Comparison of ENCODE assay signal across 28 cellular contexts in genomic region chr4:66681962-66682361, GRCh38.
DNase-seq lines count a peak whose midpoint lies in the region; ATAC-seq and TF ChIP-seq lines count a peak whose summit lies in the region.
"Had no signal": no experiment of that assay in that cellular context is flagged by ENCODE, and none has a peak within 500 bp of the region (broad histone marks: within the 10 kb centered on the region; RNA-seq: fewer than 3 reads in every experiment).

No MANE protein-coding gene starts in this region.

- no peak overlapping the region for H3K4me2 ChIP-seq in IMR-90 (ENCODE audit: low read depth, low read length)
- H3K4me2 ChIP-seq: KMS-11, PC-9 had no signal

- no peak overlapping the region for H2BK5ac ChIP-seq in IMR-90 (ENCODE audit: low read depth, low read length, poor library complexity, severe bottlenecking)

- no peak overlapping the region for H2AK5ac ChIP-seq in IMR-90 (ENCODE audit: low read depth, low read length)

- ATAC-seq in IMR-90 (ENCODE audit: low read depth) (no peak), GM21381 (IDR thresholded peaks at IDR 0.05; ENCODE audit: unreplicated experiment) (no peak)
- ATAC-seq: pancreas; sciatic nerve; stimulated activated memory B cell treated with anti-CD40 and anti-IgM and Interleukin-4, amounts not matched to agents 10 μg/mL and 1 μg/mL and 100 μg/mL, for 72 hours had no signal

- CTCF ChIA-PET in IMR-90 (lab: Yijun Ruan, JAX) = no interaction called here

- no peak overlapping the region for H4K5ac ChIP-seq in IMR-90 (ENCODE audit: low read depth, low read length)

- H3K27ac ChIP-seq in IMR-90 (ENCODE audit: insufficient read depth, low read length) = no peak overlapping the region
- H3K27ac ChIP-seq: KMS-11, pancreas, PC-9, SJSA1, thoracic aorta, VCaP had no signal

- no peak overlapping the region for H2BK120ac ChIP-seq in IMR-90 (ENCODE audit: low read depth, low read length)

- H3K56ac ChIP-seq in IMR-90 (ENCODE audit: extremely low read depth, insufficient read depth, low read length) = no peak overlapping the region

- TF ChIP-seq POLR2A in IMR-90 (IDR thresholded peaks at IDR 0.05; ENCODE audit: low read depth, low read length) = no peak

- H3K4me3 ChIP-seq in IMR-90 (ENCODE audit: insufficient read depth, low read depth, low read length) = no peak overlapping the region
- H3K4me3 ChIP-seq: pancreas, PC-9, SJSA1, thoracic aorta had no signal

- intact Hi-C loops in IMR-90 (cut with micrococcal nuclease) = no loop called here

- H3K9me1 ChIP-seq in IMR-90 (ENCODE audit: insufficient read depth, low read length) = no peaks in the 10 kb centered on the region

- no peak overlapping the region for H2AK9ac ChIP-seq in IMR-90 (replicated peaks; ENCODE audit: low read depth, low read length, poor library complexity)

- H3K9me3 Mint-ChIP-seq in neural crest cell = peaks cover 20% of the 10 kb centered on the region

- no peak for TF ChIP-seq CTCF in IMR-90 (conservative IDR thresholded peaks at IDR 0.05; ENCODE audit: low read depth, low read length)
- TF ChIP-seq CTCF in neural crest cell (conservative IDR thresholded peaks at IDR 0.05) = no peak

- no peak overlapping the region for H3K18ac ChIP-seq in IMR-90 (ENCODE audit: low read depth, low read length)

- no TSS peak for BruUV-seq in IMR-90 (replicated peaks; lab: Mats Ljungman, UMichigan)

- no peak overlapping the region for H3K9ac ChIP-seq in IMR-90 (ENCODE audit: low read depth, low read length)
- H3K9ac ChIP-seq: KMS-11 had no signal

- no peak overlapping the region for H2BK20ac ChIP-seq in IMR-90 (ENCODE audit: low read depth, low read length)

- H3K14ac ChIP-seq in IMR-90 (replicated peaks; ENCODE audit: low read depth, low read length) = no peak overlapping the region

- in situ Hi-C loops in IMR-90 (cut with MboI; ENCODE audit: low sequenced_read_pairs) = no loop called here

- no peak overlapping the region for H3K4me3 Mint-ChIP-seq in neural crest cell
- H3K4me3 Mint-ChIP-seq: CD4-positive, CD25-positive, alpha-beta regulatory T cell; stimulated activated memory B cell treated with anti-CD40 and anti-IgM and Interleukin-4, amounts not matched to agents 10 μg/mL and 1 μg/mL and 100 μg/mL, for 72 hours had no signal

- H3K36me3 ChIP-seq in IMR-90 (ENCODE audit: control insufficient read depth, insufficient read depth, low read length) = no peaks in the 10 kb centered on the region
- H3K36me3 ChIP-seq: pancreas, SJSA1, thoracic aorta had no signal

- H3K23ac ChIP-seq in IMR-90 (ENCODE audit: low read depth, low read length) = no peak overlapping the region

- H3K27ac Mint-ChIP-seq in neural crest cell (ENCODE audit: unreplicated experiment) = peak overlapping the region; percentile 16
- H3K27ac Mint-ChIP-seq: CD4-positive, CD25-positive, alpha-beta regulatory T cell; stimulated activated memory B cell treated with anti-CD40 and anti-IgM and Interleukin-4, amounts not matched to agents 10 μg/mL and 1 μg/mL and 100 μg/mL, for 72 hours had no signal

- H3K4me1 Mint-ChIP-seq in neural crest cell = no peaks in the 10 kb centered on the region
- H3K4me1 Mint-ChIP-seq: CD4-positive, CD25-positive, alpha-beta regulatory T cell; stimulated activated memory B cell treated with anti-CD40 and anti-IgM and Interleukin-4, amounts not matched to agents 10 μg/mL and 1 μg/mL and 100 μg/mL, for 72 hours had no signal

- H3K9me3 ChIP-seq in IMR-90 (ENCODE audit: control insufficient read depth, insufficient read depth, low read length) = 0 out of 2 replicates have a peak, but pooled peaks cover 2% of the 10 kb centered on the region
- H3K9me3 ChIP-seq: pancreas, thoracic aorta had no signal

- H3K36me3 Mint-ChIP-seq in neural crest cell (ENCODE audit: low read depth) = peaks cover 6% of the 10 kb centered on the region
- H3K36me3 Mint-ChIP-seq: CD4-positive, CD25-positive, alpha-beta regulatory T cell; stimulated activated memory B cell treated with anti-CD40 and anti-IgM and Interleukin-4, amounts not matched to agents 10 μg/mL and 1 μg/mL and 100 μg/mL, for 72 hours had no signal

- H3K27me3 ChIP-seq in IMR-90 (ENCODE audit: control insufficient read depth, insufficient read depth, low read length) = no peaks in the 10 kb centered on the region
- H3K27me3 ChIP-seq: pancreas, SJSA1 had no signal

- no peak overlapping the region for H2AFZ ChIP-seq in IMR-90 (replicated peaks; ENCODE audit: low read length, poor library complexity)
- H2AFZ ChIP-seq: PC-9 had no signal

- H3K4me1 ChIP-seq in IMR-90 (ENCODE audit: control insufficient read depth, insufficient read depth, low read length) = no peaks in the 10 kb centered on the region
- H3K4me1 ChIP-seq: pancreas, SJSA1 had no signal

- H3K27me3 Mint-ChIP-seq in neural crest cell (ENCODE audit: low read depth) = no peaks in the 10 kb centered on the region
- H3K27me3 Mint-ChIP-seq: CD4-positive, CD25-positive, alpha-beta regulatory T cell; stimulated activated memory B cell treated with anti-CD40 and anti-IgM and Interleukin-4, amounts not matched to agents 10 μg/mL and 1 μg/mL and 100 μg/mL, for 72 hours had no signal

- dilution Hi-C loops in IMR-90 (cut with HindIII; ENCODE audit: low sequenced_read_pairs, unreplicated experiment) = no loop called here

- H2BK15ac ChIP-seq in IMR-90 (ENCODE audit: low read depth, low read length) = no peak overlapping the region

- H4K8ac ChIP-seq in IMR-90 (ENCODE audit: low read depth in 2 of 2, low read length in 2 of 2) = no peak overlapping the region

- H3K4ac ChIP-seq in IMR-90 (ENCODE audit: low read depth, low read length) = no peak overlapping the region

- no peaks in the 10 kb centered on the region for H4K20me1 ChIP-seq in IMR-90 (ENCODE audit: insufficient read depth, low read length)

- DNase-seq in DMS53 (lab: John Stamatoyannopoulos, UW) = peak; percentile 63
- DNase-seq in IMR-90 = peak; percentile 3
- peak; percentile 44 for DNase-seq in astrocyte of the hippocampus (ENCODE audit: low read depth, low spot score)
- DNase-seq in neural crest cell (ENCODE audit: low read depth, low spot score) = no peak
- no peak for DNase-seq in NCI-H1930 (lab: John Stamatoyannopoulos, UW)
- DNase-seq in activated CD8-positive, alpha-beta memory T cell treated with anti-CD3 and anti-CD28 coated beads, Interleukin-2, amount 50 U/mL, for 48 hours = no peak
- DNase-seq in D341Med (ENCODE audit: low spot score) = no peak
- DNase-seq: activated CD4-positive, alpha-beta T cell treated with anti-CD3 and anti-CD28 coated beads, Interleukin-2, amount 50 U/mL, for 4 hours; activated gamma-delta T cell; amniotic stem cell; CD4-positive, CD25-positive, alpha-beta regulatory T cell; cerebellar nuclear complex; DMS 273 treated with DMSO at 0.1 percent for 48 hours; erythroblast; kidney glomerular epithelial cell; mammary epithelial cell; NCI-H2107; NCI-H748 treated with DMSO at 0.1 percent for 48 hours; pancreas; PC-9; T-helper 2 cell had no signal

- no peak for TF ChIP-seq RAD21 in IMR-90 (IDR thresholded peaks at IDR 0.05; ENCODE audit: low read length)

- H3K79me1 ChIP-seq in IMR-90 (ENCODE audit: low read depth in 1 of 2, low read length in 2 of 2) = no peaks in the 10 kb centered on the region

- POLR2A ChIA-PET in IMR-90 (lab: Charles Lee; ENCODE audit: unreplicated experiment) = no interaction called here

- H4K91ac ChIP-seq in IMR-90 (ENCODE audit: insufficient read depth, low read depth, low read length) = no peak overlapping the region

TF ChIP-seq in IMR-90, 13 proteins besides CTCF, POLR2A, EP300 and RAD21:
- TF ChIP-seq MAFK (IDR thresholded peaks at IDR 0.05; ENCODE audit: low read depth, low read length) (no peak), MAZ (IDR thresholded peaks at IDR 0.05; ENCODE audit: borderline replicate concordance, low read depth, low read length) (no peak), CEBPB (IDR thresholded peaks at IDR 0.05; ENCODE audit: low read depth, low read length) (no peak), RCOR1 (IDR thresholded peaks at IDR 0.05; ENCODE audit: insufficient replicate concordance, low read length) (no peak), BHLHE40 (IDR thresholded peaks at IDR 0.05; ENCODE audit: low read depth, low read length) (no peak), FOS (IDR thresholded peaks at IDR 0.05; ENCODE audit: low read depth, low read length) (no peak), RFX5 (IDR thresholded peaks at IDR 0.05; ENCODE audit: low read depth, low read length) (no peak), CHD1 (IDR thresholded peaks at IDR 0.05; ENCODE audit: low read depth, low read length) (no peak), NFE2L2 (IDR thresholded peaks at IDR 0.05; ENCODE audit: low read depth, low read length) (no peak), SMC3 (IDR thresholded peaks at IDR 0.05; ENCODE audit: low read depth, low read length) (no peak), MXI1 (IDR thresholded peaks at IDR 0.05; ENCODE audit: borderline replicate concordance, low read depth, low read length) (no peak)
- TF ChIP-seq, protein P1, sequence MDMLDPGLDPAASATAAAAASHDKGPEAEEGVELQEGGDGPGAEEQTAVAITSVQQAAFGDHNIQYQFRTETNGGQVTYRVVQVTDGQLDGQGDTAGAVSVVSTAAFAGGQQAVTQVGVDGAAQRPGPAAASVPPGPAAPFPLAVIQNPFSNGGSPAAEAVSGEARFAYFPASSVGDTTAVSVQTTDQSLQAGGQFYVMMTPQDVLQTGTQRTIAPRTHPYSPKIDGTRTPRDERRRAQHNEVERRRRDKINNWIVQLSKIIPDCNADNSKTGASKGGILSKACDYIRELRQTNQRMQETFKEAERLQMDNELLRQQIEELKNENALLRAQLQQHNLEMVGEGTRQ (IDR thresholded peaks at IDR 0.05; ENCODE audit: low read depth, low read length) = no peak

Comparison
In these comparisons a context has a peak if more than half of its experiments do, and no peak if none do; other contexts are left out.
1. DNase-seq: peak in DMS53 (single experiment), IMR-90 (single experiment) and astrocyte of the hippocampus (single experiment); none in neural crest cell (single experiment), NCI-H1930 (0 of 2), activated CD8-positive, alpha-beta memory T cell treated with anti-CD3 and anti-CD28 coated beads, Interleukin-2, amount 50 U/mL, for 48 hours (single experiment) and D341Med (single experiment).